18 cellular contexts compared by ENCODE assay signal in the genomic region with DNA sequence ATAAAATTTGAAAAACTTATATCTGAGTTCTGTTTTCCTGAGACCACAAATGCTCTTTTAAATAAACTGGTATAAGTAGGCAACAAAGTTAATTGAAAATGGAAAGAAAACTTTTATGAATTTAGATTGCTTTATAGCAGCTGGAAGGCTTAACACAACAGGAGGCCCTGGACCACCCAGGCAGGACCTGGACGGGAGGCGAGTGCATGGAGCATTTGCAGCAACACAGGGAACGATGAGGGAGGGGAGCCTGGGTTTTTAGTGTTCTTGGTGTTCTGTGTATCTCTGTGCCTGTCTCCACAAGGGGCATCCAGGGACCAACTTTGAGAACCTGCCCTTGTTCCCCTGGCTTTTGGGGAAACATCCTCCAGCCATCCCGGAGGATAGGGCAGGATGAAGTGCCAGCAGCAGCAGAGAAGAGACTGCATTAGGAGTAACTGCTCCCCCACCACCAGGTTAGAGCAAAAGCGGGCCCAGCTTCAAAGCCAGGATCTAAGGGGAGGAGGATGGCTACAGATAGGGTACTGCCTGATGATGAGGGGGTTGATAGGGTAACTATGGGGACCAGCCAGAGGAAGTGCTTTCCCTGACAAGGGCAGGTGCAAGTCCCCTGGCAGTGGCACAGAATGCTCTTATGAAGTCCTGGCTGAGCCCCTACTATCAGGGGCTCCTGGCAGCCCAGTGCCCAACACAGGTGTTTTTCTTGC. TPM values are rescaled to one million over a fixed set of nuclear protein-coding genes. Genes with fewer than 3 reads are reported as not detected.
A peak's percentile ranks its signal among the peaks of the same experiment; 100 is the strongest.
DNase-seq lines count a peak whose midpoint lies in the region; ATAC-seq and TF ChIP-seq lines count a peak whose summit lies in the region.
"Had no signal": no experiment of that assay in that cellular context is flagged by ENCODE, and none has a peak within 500 bp of the region (broad histone marks: within the 10 kb centered on the region; RNA-seq: fewer than 3 reads in every experiment).

No MANE protein-coding gene starts in this region.

- no peaks in the 10 kb centered on the region for H3K36me3 ChIP-seq in colonic mucosa

- CTCF ChIA-PET in activated CD8-positive, alpha-beta memory T cell treated with anti-CD3 and anti-CD28 coated beads, Interleukin-2, amount 10 ng/mL, durations not matched to agents 7 days and 5 days (lab: Charles Lee): no interaction called here

- H3K27me3 ChIP-seq in colonic mucosa: no peaks in the 10 kb centered on the region

- no peaks in the 10 kb centered on the region for H3K27me3 Mint-ChIP-seq in activated CD8-positive, alpha-beta memory T cell treated with anti-CD3 and anti-CD28 coated beads, Interleukin-2, amount 10 ng/mL, durations not matched to agents 7 days and 5 days
- H3K27me3 Mint-ChIP-seq: B cell had no signal

- peaks cover 7% of the 10 kb centered on the region for H3K4me1 ChIP-seq in colonic mucosa

- no peaks in the 10 kb centered on the region for H3K36me3 Mint-ChIP-seq in activated CD8-positive, alpha-beta memory T cell treated with anti-CD3 and anti-CD28 coated beads, Interleukin-2, amount 10 ng/mL, durations not matched to agents 7 days and 5 days
- H3K36me3 Mint-ChIP-seq: CD4-positive, alpha-beta memory T cell had no signal

- no peak for TF ChIP-seq CTCF in colonic mucosa (IDR thresholded peaks at IDR 0.05)

- H3K4me1 Mint-ChIP-seq in activated CD8-positive, alpha-beta memory T cell treated with anti-CD3 and anti-CD28 coated beads, Interleukin-2, amount 10 ng/mL, durations not matched to agents 7 days and 5 days: no peaks in the 10 kb centered on the region
- H3K4me1 Mint-ChIP-seq: B cell; CD4-positive, alpha-beta memory T cell had no signal

- H3K9me3 ChIP-seq in colonic mucosa: no peaks in the 10 kb centered on the region

- ATAC-seq in activated CD8-positive, alpha-beta memory T cell treated with anti-CD3 and anti-CD28 coated beads, Interleukin-2, amount 10 ng/mL, durations not matched to agents 7 days and 5 days: no peak
- ATAC-seq: Right ventricle myocardium inferior had no signal

- peak; percentile 50 for DNase-seq in activated CD8-positive, alpha-beta memory T cell treated with anti-CD3 and anti-CD28 coated beads for 24 hours
- DNase-seq in activated CD8-positive, alpha-beta memory T cell treated with anti-CD3 and anti-CD28 coated beads, Interleukin-2, amount 10 ng/mL, durations not matched to agents 7 days and 5 days: no peak
- peak; percentile 16 for DNase-seq in colonic mucosa
- DNase-seq in mucosa of gallbladder (ENCODE audit: low spot score): peak; percentile 10
- DNase-seq in ureter (ENCODE audit: low spot score): peak; percentile 32
- DNase-seq in NCI-H2196 (lab: John Stamatoyannopoulos, UW; ENCODE audit: unreplicated experiment): no peak
- no peak for DNase-seq in GM19238 (ENCODE audit: insufficient read length, low spot score)
- no peak for DNase-seq in foreskin melanocyte
- DNase-seq: CD4-positive, alpha-beta memory T cell; NCI-H1092 treated with DMSO at 0.1 percent for 48 hours; NCI-H1694 treated with DMSO at 0.1 percent for 48 hours; NCI-H446 treated with DMSO at 0.1 percent for 48 hours; NCI-H748 treated with DMSO at 0.1 percent for 48 hours had no signal

- H3K9ac ChIP-seq in colonic mucosa (ENCODE audit: low read depth in 2 of 2, low read length in 2 of 2): peak overlapping the region in 1 of 2 donors; percentile 4
- H3K9ac ChIP-seq: KMS-11 had no signal

- H3K27ac Mint-ChIP-seq in activated CD8-positive, alpha-beta memory T cell treated with anti-CD3 and anti-CD28 coated beads, Interleukin-2, amount 10 ng/mL, durations not matched to agents 7 days and 5 days: no peak overlapping the region
- H3K27ac Mint-ChIP-seq: B cell; CD4-positive, alpha-beta memory T cell had no signal

- H3K9me3 Mint-ChIP-seq in activated CD8-positive, alpha-beta memory T cell treated with anti-CD3 and anti-CD28 coated beads, Interleukin-2, amount 10 ng/mL, durations not matched to agents 7 days and 5 days (ENCODE audit: low read depth): no peaks in the 10 kb centered on the region

- no peak overlapping the region for H3K4me3 Mint-ChIP-seq in activated CD8-positive, alpha-beta memory T cell treated with anti-CD3 and anti-CD28 coated beads, Interleukin-2, amount 10 ng/mL, durations not matched to agents 7 days and 5 days
- H3K4me3 Mint-ChIP-seq: B cell; CD4-positive, alpha-beta memory T cell had no signal

- H3K4me3 ChIP-seq in colonic mucosa: no peak overlapping the region

- intact Hi-C loops in colonic mucosa (cut with DNase I): no loop called here

- H3K27ac ChIP-seq in colonic mucosa: no peak overlapping the region
- H3K27ac ChIP-seq: KMS-11 had no signal

RNA-seq across cellular contexts. Expression of a gene that starts 6.7 kb away (rescaled TPM):
- total RNA-seq in activated CD8-positive, alpha-beta memory T cell treated with anti-CD3 and anti-CD28 coated beads, Interleukin-2, amount 10 ng/mL, durations not matched to agents 7 days and 5 days: not detected
- under 1 TPM in 1 of 2 donors, not detected in 1; 0.07 TPM for total RNA-seq in colonic mucosa
- total RNA-seq in mucosa of gallbladder: not detected
- not detected for total RNA-seq in ureter
- total RNA-seq: B cell; CD4-positive, alpha-beta memory T cell; H4; MCF 10A; Right ventricle myocardium inferior had no signal

RNA-seq across cellular contexts. Expression of a gene that starts 41.8 kb away (rescaled TPM):
- not detected for total RNA-seq in activated CD8-positive, alpha-beta memory T cell treated with anti-CD3 and anti-CD28 coated beads, Interleukin-2, amount 10 ng/mL, durations not matched to agents 7 days and 5 days
- total RNA-seq in colonic mucosa (not detected), mucosa of gallbladder (not detected), ureter (not detected)
- total RNA-seq: B cell; CD4-positive, alpha-beta memory T cell; H4; MCF 10A; Right ventricle myocardium inferior had no signal

Comparison
In these comparisons a context has a peak if more than half of its experiments do, and no peak if none do; other contexts are left out.
1. DNase-seq: peak in activated CD8-positive, alpha-beta memory T cell treated with anti-CD3 and anti-CD28 coated beads for 24 hours (single experiment), colonic mucosa (single experiment), mucosa of gallbladder (single experiment) and ureter (single experiment); none in activated CD8-positive, alpha-beta memory T cell treated with anti-CD3 and anti-CD28 coated beads, Interleukin-2, amount 10 ng/mL, durations not matched to agents 7 days and 5 days (single experiment), NCI-H2196 (single experiment), GM19238 (single experiment) and foreskin melanocyte (single experiment).